16 cellular contexts compared by ENCODE assay signal in genomic region chr5:66891184-66891925, GRCh38.
A peak's percentile ranks its signal among the peaks of the same experiment; 100 is the strongest.
DNase-seq lines count a peak whose midpoint lies in the region; ATAC-seq and TF ChIP-seq lines count a peak whose summit lies in the region.
"Had no signal": no experiment of that assay in that cellular context is flagged by ENCODE, and none has a peak within 500 bp of the region (broad histone marks: within the 10 kb centered on the region; RNA-seq: fewer than 3 reads in every experiment).

No MANE protein-coding gene starts in this region.

- peaks cover 10% of the 10 kb centered on the region for H3K27me3 Mint-ChIP-seq in activated CD4-positive, alpha-beta T cell treated with anti-CD3 and anti-CD28 coated beads, Interleukin-2, amount 10 ng/mL, durations not matched to agents 7 days and 5 days

- POLR2A ChIA-PET in activated CD4-positive, alpha-beta T cell treated with anti-CD3 and anti-CD28 coated beads, Interleukin-2, amount 10 ng/mL, durations not matched to agents 7 days and 5 days (lab: Charles Lee) = no interaction called here

- H3K4me1 Mint-ChIP-seq in activated CD4-positive, alpha-beta T cell treated with anti-CD3 and anti-CD28 coated beads, Interleukin-2, amount 10 ng/mL, durations not matched to agents 7 days and 5 days = peaks cover 9% of the 10 kb centered on the region

- H3K4me1 ChIP-seq in lower lobe of right lung (peaks cover 17% of the 10 kb centered on the region), upper lobe of right lung (peaks cover 21% of the 10 kb centered on the region)

- DNase-seq in Right ventricle myocardium superior (no peak), cardiac septum (ENCODE audit: low spot score) (no peak), lower lobe of right lung (no peak), upper lobe of right lung (no peak), NCI-H748 (lab: John Stamatoyannopoulos, UW; ENCODE audit: unreplicated experiment) (no peak)
- DNase-seq in activated naive CD4-positive, alpha-beta T cell (lab: John Stamatoyannopoulos, UW) = no peak
- DNase-seq in activated CD4-positive, alpha-beta T cell treated with anti-CD3 and anti-CD28 coated beads, Interleukin-2, amount 10 ng/mL, durations not matched to agents 7 days and 5 days = no peak
- DNase-seq: activated CD4-positive, alpha-beta memory T cell treated with anti-CD3 and anti-CD28 coated beads, Interleukin-2, amount 10 ng/mL, durations not matched to agents 7 days and 5 days; activated gamma-delta T cell treated with Interleukin-2 at 50 U/mL for 16 hours; cerebellar nuclear complex; DMS153; HCEC 1CT; Kasumi-1 had no signal

- intact Hi-C loops in Right ventricle myocardium superior (cut with DNase I) (no loop called here), cardiac septum (cut with DNase I) (no loop called here), lower lobe of right lung (cut with DNase I) (no loop called here), upper lobe of right lung (cut with DNase I) (no loop called here)

- CTCF ChIA-PET in activated CD4-positive, alpha-beta T cell treated with anti-CD3 and anti-CD28 coated beads, Interleukin-2, amount 10 ng/mL, durations not matched to agents 7 days and 5 days (lab: Charles Lee) = interaction anchor here (1.0 kb wide), 1 partner anchor 47 kb away, joined by 4 read pairs; no protein-coding TSS in a partner anchor

- H3K36me3 Mint-ChIP-seq in activated CD4-positive, alpha-beta T cell treated with anti-CD3 and anti-CD28 coated beads, Interleukin-2, amount 10 ng/mL, durations not matched to agents 7 days and 5 days (ENCODE audit: low read depth) = no peaks in the 10 kb centered on the region

- no peak overlapping the region for H3K4me3 ChIP-seq in lower lobe of right lung
- H3K4me3 ChIP-seq in upper lobe of right lung = no peak overlapping the region
- H3K4me3 ChIP-seq: thoracic aorta had no signal

- TF ChIP-seq CTCF in lower lobe of right lung (IDR thresholded peaks at IDR 0.05) (no peak), upper lobe of right lung (IDR thresholded peaks at IDR 0.05) (no peak)

- no peaks in the 10 kb centered on the region for H3K9me3 Mint-ChIP-seq in activated CD4-positive, alpha-beta T cell treated with anti-CD3 and anti-CD28 coated beads, Interleukin-2, amount 10 ng/mL, durations not matched to agents 7 days and 5 days
- H3K9me3 Mint-ChIP-seq: activated CD4-positive, alpha-beta memory T cell treated with anti-CD3 and anti-CD28 coated beads, Interleukin-2, amount 10 ng/mL, durations not matched to agents 7 days and 5 days; T-helper 1 cell treated with Interleukin-12 subunit alpha and Interleukin-12 subunit beta and Interleukin-4 antibody, amounts not matched to agents 30 μg/mL and 1 μg/mL, for 36 hours had no signal

- H3K4me3 Mint-ChIP-seq in activated CD4-positive, alpha-beta T cell treated with anti-CD3 and anti-CD28 coated beads, Interleukin-2, amount 10 ng/mL, durations not matched to agents 7 days and 5 days = no peak overlapping the region
- H3K4me3 Mint-ChIP-seq: activated CD4-positive, alpha-beta memory T cell treated with anti-CD3 and anti-CD28 coated beads, Interleukin-2, amount 10 ng/mL, durations not matched to agents 7 days and 5 days; T-helper 1 cell treated with Interleukin-12 subunit alpha and Interleukin-12 subunit beta and Interleukin-4 antibody, amounts not matched to agents 30 μg/mL and 1 μg/mL, for 36 hours had no signal

- no peak overlapping the region for H3K27ac Mint-ChIP-seq in activated CD4-positive, alpha-beta T cell treated with anti-CD3 and anti-CD28 coated beads, Interleukin-2, amount 10 ng/mL, durations not matched to agents 7 days and 5 days
- H3K27ac Mint-ChIP-seq: activated CD4-positive, alpha-beta memory T cell treated with anti-CD3 and anti-CD28 coated beads, Interleukin-2, amount 10 ng/mL, durations not matched to agents 7 days and 5 days; T-helper 1 cell treated with Interleukin-12 subunit alpha and Interleukin-12 subunit beta and Interleukin-4 antibody, amounts not matched to agents 30 μg/mL and 1 μg/mL, for 36 hours had no signal

- H3K36me3 ChIP-seq in lower lobe of right lung (no peaks in the 10 kb centered on the region), upper lobe of right lung (no peaks in the 10 kb centered on the region)
- H3K36me3 ChIP-seq: thoracic aorta had no signal

- ATAC-seq in Right ventricle myocardium superior (ENCODE audit: poor library complexity) = peak; percentile 81
- ATAC-seq in esophagus mucosa = peak; percentile 91
- peak; percentile 86 to 95 for ATAC-seq in lower lobe of right lung
- ATAC-seq in upper lobe of right lung = peak; percentile 87

- peak overlapping the region; percentile 63 for H3K27ac ChIP-seq in lower lobe of right lung
- peak overlapping the region; percentile 12 for H3K27ac ChIP-seq in upper lobe of right lung
- H3K27ac ChIP-seq: thoracic aorta had no signal

- H3K9me3 ChIP-seq in lower lobe of right lung = no peaks in the 10 kb centered on the region
- H3K9me3 ChIP-seq in upper lobe of right lung = no peaks in the 10 kb centered on the region
- H3K9me3 ChIP-seq: thoracic aorta had no signal

- H3K27me3 ChIP-seq in lower lobe of right lung (ENCODE audit: low read depth) (no peaks in the 10 kb centered on the region), upper lobe of right lung (no peaks in the 10 kb centered on the region)
